1 cellular context compared by ENCODE assay signal in genomic region chr20:61886721-61887658, GRCh38.
TF ChIP-seq lines count a peak whose summit lies in the region.

No MANE protein-coding gene starts in this region.

TF ChIP-seq in GM23338, 12 proteins besides CTCF, POLR2A, EP300 and RAD21 (continued from another document):
- no peak for TF ChIP-seq ZNF462 (CRISPR knock-in tag; IDR thresholded peaks at IDR 0.05)
- TF ChIP-seq STAT1 (IDR thresholded peaks at IDR 0.05; ENCODE audit: unreplicated experiment): no peak
- no peak for TF ChIP-seq ZNF114 (CRISPR knock-in tag; IDR thresholded peaks at IDR 0.05)
- TF ChIP-seq ETS1 (IDR thresholded peaks at IDR 0.05): no peak
- no peak for TF ChIP-seq JUNB (IDR thresholded peaks at IDR 0.05; ENCODE audit: unreplicated experiment)
